In the genomic region with DNA sequence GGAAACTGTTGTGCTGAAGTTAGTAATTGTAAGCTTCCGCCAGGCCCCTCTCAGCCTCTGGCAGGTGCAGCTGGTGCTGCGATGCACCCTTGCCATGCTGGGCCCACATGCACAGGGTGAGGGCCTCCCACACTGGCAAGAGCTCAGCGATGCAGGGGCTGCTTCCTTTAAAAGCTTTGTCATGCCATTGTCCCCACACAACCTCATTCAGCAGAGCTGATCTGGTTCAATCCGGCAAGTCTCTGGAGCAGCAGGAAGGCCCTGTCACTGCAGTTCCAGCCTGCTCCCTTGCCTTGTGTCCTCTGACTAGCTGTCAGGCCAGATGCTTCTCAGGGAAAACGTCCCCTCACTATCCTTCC, we compare ENCODE assay signal across 10 cellular contexts.
DNase-seq lines count a peak whose midpoint lies in the region; ATAC-seq and TF ChIP-seq lines count a peak whose summit lies in the region.
"Had no signal": no experiment of that assay in that cellular context is flagged by ENCODE, and none has a peak within 500 bp of the region (broad histone marks: within the 10 kb centered on the region; RNA-seq: fewer than 3 reads in every experiment).

No MANE protein-coding gene starts in this region.

- peaks cover 14 to 22% (median 17%) of the 10 kb centered on the region in 3 donors for H3K36me3 ChIP-seq in skeletal muscle tissue (ENCODE audit: control insufficient read depth in 3 of 3, insufficient read depth in 3 of 3, low read length in 3 of 3)

- H3K27me3 ChIP-seq in skeletal muscle tissue (ENCODE audit: control insufficient read depth in 3 of 3, insufficient read depth in 3 of 3, low read length in 3 of 3): no peaks in the 10 kb centered on the region

- H3K9me3 ChIP-seq in skeletal muscle tissue (ENCODE audit: control insufficient read depth in 3 of 3, low read length in 3 of 3): no peaks in the 10 kb centered on the region

- peak overlapping the region in 2 of 3 donors; percentile 25 to 62 for H3K9ac ChIP-seq in skeletal muscle tissue (ENCODE audit: low read depth in 1 of 3, low read length in 3 of 3)

- H3K4me1 Mint-ChIP-seq in stimulated activated effector memory CD8-positive, alpha-beta T cell treated with anti-CD3 and anti-CD28 coated beads, Interleukin-12 subunit alpha, Interleukin-12 subunit beta, amount 100 ng/mL, for 72 hours: no peaks in the 10 kb centered on the region
- H3K4me1 Mint-ChIP-seq: activated CD4-positive, alpha-beta T cell treated with anti-CD3 and anti-CD28 coated beads, Interleukin-2, amount 10 ng/mL, durations not matched to agents 24 days and 14 days had no signal

- H3K36me3 Mint-ChIP-seq in stimulated activated effector memory CD8-positive, alpha-beta T cell treated with anti-CD3 and anti-CD28 coated beads, Interleukin-12 subunit alpha, Interleukin-12 subunit beta, amount 100 ng/mL, for 72 hours: peaks cover 36% of the 10 kb centered on the region

- H3K4me3 Mint-ChIP-seq in stimulated activated effector memory CD8-positive, alpha-beta T cell treated with anti-CD3 and anti-CD28 coated beads, Interleukin-12 subunit alpha, Interleukin-12 subunit beta, amount 100 ng/mL, for 72 hours: no peak overlapping the region
- H3K4me3 Mint-ChIP-seq: activated CD4-positive, alpha-beta T cell treated with anti-CD3 and anti-CD28 coated beads, Interleukin-2, amount 10 ng/mL, durations not matched to agents 24 days and 14 days had no signal

- H3K9me3 Mint-ChIP-seq in stimulated activated effector memory CD8-positive, alpha-beta T cell treated with anti-CD3 and anti-CD28 coated beads, Interleukin-12 subunit alpha, Interleukin-12 subunit beta, amount 100 ng/mL, for 72 hours: peaks cover 3% of the 10 kb centered on the region

- H3K27ac ChIP-seq in skeletal muscle tissue (ENCODE audit: low read depth, low read length): peak overlapping the region; percentile 77

- peaks cover 29 to 35% (median 34%) of the 10 kb centered on the region in 3 donors for H3K4me1 ChIP-seq in skeletal muscle tissue (ENCODE audit: control insufficient read depth in 3 of 3, insufficient read depth in 3 of 3, low read length in 3 of 3)

- no peak for TF ChIP-seq CTCF in HFF-Myc (IDR thresholded peaks at IDR 0.05; ENCODE audit: low read depth, low read length, missing control alignments)

- no peak for ATAC-seq in stimulated activated effector memory CD8-positive, alpha-beta T cell treated with anti-CD3 and anti-CD28 coated beads, Interleukin-12 subunit alpha, Interleukin-12 subunit beta, amount 100 ng/mL, for 72 hours
- no peak for ATAC-seq in HG02798 (IDR thresholded peaks at IDR 0.05; ENCODE audit: poor library complexity, unreplicated experiment)

- H3K27ac Mint-ChIP-seq in stimulated activated effector memory CD8-positive, alpha-beta T cell treated with anti-CD3 and anti-CD28 coated beads, Interleukin-12 subunit alpha, Interleukin-12 subunit beta, amount 100 ng/mL, for 72 hours: no peak overlapping the region
- H3K27ac Mint-ChIP-seq: activated CD4-positive, alpha-beta T cell treated with anti-CD3 and anti-CD28 coated beads, Interleukin-2, amount 10 ng/mL, durations not matched to agents 24 days and 14 days had no signal

- H3K4me3 ChIP-seq in HFF-Myc (replicated peaks; ENCODE audit: low read depth, low read length): no peak overlapping the region
- H3K4me3 ChIP-seq in skeletal muscle tissue (ENCODE audit: low read length in 3 of 3): peak overlapping the region in 1 of 3 donors; percentile 6

- DNase-seq in HFF-Myc (ENCODE audit: extremely low read depth, low read depth) (peak; percentile 67), SHP77 treated with DMSO at 0.1 percent for 48 hours (lab: John Stamatoyannopoulos, UW) (peak; percentile 57), iPS DF 19.7 (ENCODE audit: low read depth, low spot score) (peak; percentile 3), HuH-7 (ENCODE audit: low spot score) (no peak)
- DNase-seq in stimulated activated effector memory CD8-positive, alpha-beta T cell treated with anti-CD3 and anti-CD28 coated beads, Interleukin-12 subunit alpha, Interleukin-12 subunit beta, amount 100 ng/mL, for 72 hours (ENCODE audit: low spot score in 2 of 2): no peak
- DNase-seq in activated CD8-positive, alpha-beta memory T cell treated with anti-CD3 and anti-CD28 coated beads, Interleukin-2, amount 50 U/mL, for 4 hours: no peak
- DNase-seq: activated CD4-positive, alpha-beta T cell treated with anti-CD3 and anti-CD28 coated beads, Interleukin-2, amount 10 ng/mL, durations not matched to agents 24 days and 14 days; effector CD8-positive, alpha-beta T cell had no signal

Comparison
In these comparisons a context has a peak if more than half of its experiments do, and no peak if none do; other contexts are left out.
1. DNase-seq: peak in HFF-Myc (single experiment), SHP77 treated with DMSO at 0.1 percent for 48 hours (single experiment) and iPS DF 19.7 (single experiment); none in stimulated activated effector memory CD8-positive, alpha-beta T cell treated with anti-CD3 and anti-CD28 coated beads, Interleukin-12 subunit alpha, Interleukin-12 subunit beta, amount 100 ng/mL, for 72 hours (0 of 2), activated CD8-positive, alpha-beta memory T cell treated with anti-CD3 and anti-CD28 coated beads, Interleukin-2, amount 50 U/mL, for 4 hours (single experiment) and HuH-7 (single experiment).